25 cellular contexts compared by ENCODE assay signal in the genomic region with DNA sequence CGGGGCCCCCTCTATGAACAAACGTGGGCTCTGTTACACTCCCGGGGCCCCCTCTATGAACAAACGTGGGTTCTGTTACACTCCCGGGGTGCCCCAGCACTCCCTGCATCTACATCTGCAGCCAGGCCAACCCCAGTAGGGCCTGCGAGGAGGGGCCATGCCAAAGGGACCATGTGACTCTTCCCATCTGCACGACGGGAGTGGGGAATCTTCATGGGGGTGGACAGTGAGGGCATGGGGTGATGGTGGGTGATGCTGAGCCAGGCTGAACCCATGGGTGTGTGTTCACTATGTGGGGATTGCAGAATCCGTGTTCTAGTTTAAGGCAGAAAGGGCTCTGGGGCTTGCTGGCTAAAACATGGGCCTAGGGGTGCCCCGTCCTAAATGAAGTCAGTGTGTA.
DNase-seq lines count a peak whose midpoint lies in the region; ATAC-seq, FAIRE-seq and TF ChIP-seq lines count a peak whose summit lies in the region.
"Had no signal": no experiment of that assay in that cellular context is flagged by ENCODE, and none has a peak within 500 bp of the region (broad histone marks: within the 10 kb centered on the region; RNA-seq: fewer than 3 reads in every experiment).

No MANE protein-coding gene starts in this region.

- no peaks in the 10 kb centered on the region for H3K36me3 ChIP-seq in astrocyte (ENCODE audit: insufficient read depth, low read length)
- no peaks in the 10 kb centered on the region for H3K36me3 ChIP-seq in lung (ENCODE audit: control insufficient read depth in 2 of 2, insufficient read depth in 2 of 2, low read length in 2 of 2)
- H3K36me3 ChIP-seq: BE2C; BLaER1 treated with 17β-estradiol and CSF1 and Interleukin-3, amounts not matched to agents 10 nM and 100 nM had no signal

- H3K27ac ChIP-seq in astrocyte (ENCODE audit: low read depth, low read length) (no peak overlapping the region), lung (ENCODE audit: low read depth in 1 of 2, low read length in 1 of 2) (no peak overlapping the region)
- H3K27ac ChIP-seq: A549 had no signal

- no peak for DNase-seq in activated CD4-positive, alpha-beta T cell treated with anti-CD3 and anti-CD28 coated beads, Interleukin-2, amount 10 ng/mL, durations not matched to agents 24 days and 14 days
- DNase-seq in activated CD4-positive, alpha-beta T cell treated with anti-CD3 and anti-CD28 coated beads, Interleukin-2, amount 50 U/mL, for 48 hours = no peak
- no peak for DNase-seq in astrocyte (ENCODE audit: low read depth)
- DNase-seq in lung (ENCODE audit: low spot score) = peak; percentile 7
- DNase-seq: 8988T; ACHN; AML-193; BE2C; CD4-positive, alpha-beta T cell; CD8-positive, alpha-beta memory T cell; DMS 273 treated with DMSO at 0.1 percent for 48 hours; DMS79; EL; GDM1; H9 had no signal

- H3K4me1 Mint-ChIP-seq in activated CD4-positive, alpha-beta T cell treated with anti-CD3 and anti-CD28 coated beads, Interleukin-2, amount 10 ng/mL, durations not matched to agents 24 days and 14 days = peaks cover 9% of the 10 kb centered on the region
- peaks cover 10% of the 10 kb centered on the region for H3K4me1 Mint-ChIP-seq in astrocyte (ENCODE audit: low read depth, unreplicated experiment)
- H3K4me1 Mint-ChIP-seq: GM23338, H9 had no signal

- no peak for TF ChIP-seq CTCF in astrocyte (IDR thresholded peaks at IDR 0.05; ENCODE audit: insufficient read depth, low read depth, low read length)
- no peak for TF ChIP-seq CTCF in lung (IDR thresholded peaks at IDR 0.05; ENCODE audit: control extremely low read depth, extremely low read depth)

- no peak overlapping the region for H3K9ac ChIP-seq in astrocyte (ENCODE audit: low read length)

- intact Hi-C loops in activated CD4-positive, alpha-beta T cell treated with anti-CD3 and anti-CD28 coated beads, Interleukin-2, amount 10 ng/mL, durations not matched to agents 24 days and 14 days (cut with micrococcal nuclease) = no loop called here

- no peaks in the 10 kb centered on the region for H3K27me3 ChIP-seq in astrocyte (ENCODE audit: insufficient read depth, low read length)
- H3K27me3 ChIP-seq in lung (ENCODE audit: control insufficient read depth, insufficient read depth) = no peaks in the 10 kb centered on the region
- H3K27me3 ChIP-seq: BLaER1 treated with 17β-estradiol and CSF1 and Interleukin-3, amounts not matched to agents 10 nM and 100 nM had no signal

- H3K4me2 ChIP-seq in astrocyte (ENCODE audit: low read length) = no peak overlapping the region
- H3K4me2 ChIP-seq: A549, GM23338 had no signal

- peak overlapping the region; percentile 14 for H3K27ac Mint-ChIP-seq in activated CD4-positive, alpha-beta T cell treated with anti-CD3 and anti-CD28 coated beads, Interleukin-2, amount 10 ng/mL, durations not matched to agents 24 days and 14 days
- H3K27ac Mint-ChIP-seq in astrocyte (ENCODE audit: unreplicated experiment) = no peak overlapping the region
- H3K27ac Mint-ChIP-seq: CD4-positive, alpha-beta T cell; GM23338; H9 had no signal

- no peak overlapping the region for H3K4me3 ChIP-seq in astrocyte (ENCODE audit: insufficient read depth, low read depth, low read length)
- H3K4me3 ChIP-seq in lung = no peak overlapping the region
- H3K4me3 ChIP-seq: A549; BLaER1 treated with 17β-estradiol and CSF1 and Interleukin-3, amounts not matched to agents 10 nM and 100 nM; GM12878; GM23338 had no signal

- H3K9me3 ChIP-seq in astrocyte (ENCODE audit: insufficient read depth, low read depth, low read length) = peaks cover 5% of the 10 kb centered on the region
- peaks cover 0 to 5% of the 10 kb centered on the region in 2 donors for H3K9me3 ChIP-seq in lung (ENCODE audit: control insufficient read depth in 2 of 2, insufficient read depth in 1 of 2, low read length in 1 of 2)
- H3K9me3 ChIP-seq: A549; BE2C; BLaER1 treated with 17β-estradiol and CSF1 and Interleukin-3, amounts not matched to agents 10 nM and 100 nM had no signal

- H3K9me3 Mint-ChIP-seq in activated CD4-positive, alpha-beta T cell treated with anti-CD3 and anti-CD28 coated beads, Interleukin-2, amount 10 ng/mL, durations not matched to agents 24 days and 14 days = no peaks in the 10 kb centered on the region
- peaks cover 4% of the 10 kb centered on the region for H3K9me3 Mint-ChIP-seq in astrocyte (ENCODE audit: unreplicated experiment)
- H3K9me3 Mint-ChIP-seq: CD4-positive, alpha-beta T cell; CD8-positive, alpha-beta memory T cell had no signal

- no peaks in the 10 kb centered on the region for H3K36me3 Mint-ChIP-seq in activated CD4-positive, alpha-beta T cell treated with anti-CD3 and anti-CD28 coated beads, Interleukin-2, amount 10 ng/mL, durations not matched to agents 24 days and 14 days (ENCODE audit: low read depth)
- peaks cover 2% of the 10 kb centered on the region for H3K36me3 Mint-ChIP-seq in astrocyte (ENCODE audit: low read depth, unreplicated experiment)
- H3K36me3 Mint-ChIP-seq: CD14-positive monocyte; CD8-positive, alpha-beta memory T cell had no signal

- ATAC-seq in lung (ENCODE audit: insufficient read depth, low FRiP score) = no peak
- ATAC-seq in GM19455 (IDR thresholded peaks at IDR 0.05; ENCODE audit: unreplicated experiment) = no peak
- no peak for ATAC-seq in GM21529 (IDR thresholded peaks at IDR 0.05; ENCODE audit: unreplicated experiment)
- ATAC-seq: A549, GM12878, GM23338, HCT116 had no signal

- H2AFZ ChIP-seq in astrocyte (ENCODE audit: low read depth, low read length) = no peak overlapping the region
- H2AFZ ChIP-seq: GM23338 had no signal

- H3K4me1 ChIP-seq in astrocyte (ENCODE audit: insufficient read depth, low read length) (no peaks in the 10 kb centered on the region), lung (ENCODE audit: control insufficient read depth in 2 of 2, insufficient read depth in 2 of 2, low read length in 2 of 2) (no peaks in the 10 kb centered on the region)
- H3K4me1 ChIP-seq: A549, BE2C had no signal

- H3K27me3 Mint-ChIP-seq in activated CD4-positive, alpha-beta T cell treated with anti-CD3 and anti-CD28 coated beads, Interleukin-2, amount 10 ng/mL, durations not matched to agents 24 days and 14 days = peaks cover 8% of the 10 kb centered on the region
- no peaks in the 10 kb centered on the region for H3K27me3 Mint-ChIP-seq in astrocyte (ENCODE audit: low read depth, unreplicated experiment)

- H3K79me2 ChIP-seq in astrocyte (ENCODE audit: insufficient read depth, low read length) = no peaks in the 10 kb centered on the region

- H3K4me3 Mint-ChIP-seq in activated CD4-positive, alpha-beta T cell treated with anti-CD3 and anti-CD28 coated beads, Interleukin-2, amount 10 ng/mL, durations not matched to agents 24 days and 14 days = no peak overlapping the region
- H3K4me3 Mint-ChIP-seq in astrocyte (ENCODE audit: unreplicated experiment) = peak overlapping the region; percentile 3
- H3K4me3 Mint-ChIP-seq: CD14-positive monocyte; CD4-positive, alpha-beta T cell; CD8-positive, alpha-beta memory T cell; GM23338; H9 had no signal

- WGBS in lung, 2 donors = 87 to 93% methylated on average over 10 of the region's 10 CpGs

- no peaks in the 10 kb centered on the region for H4K20me1 ChIP-seq in astrocyte (ENCODE audit: insufficient read depth, low read length)

- FAIRE-seq in astrocyte (lab: Jason Lieb, UNC) = no peak
- FAIRE-seq: A549, D721Med, GM12878, GM18507 had no signal
